Comparison of ENCODE assay signal across 8 cellular contexts in the genomic region with DNA sequence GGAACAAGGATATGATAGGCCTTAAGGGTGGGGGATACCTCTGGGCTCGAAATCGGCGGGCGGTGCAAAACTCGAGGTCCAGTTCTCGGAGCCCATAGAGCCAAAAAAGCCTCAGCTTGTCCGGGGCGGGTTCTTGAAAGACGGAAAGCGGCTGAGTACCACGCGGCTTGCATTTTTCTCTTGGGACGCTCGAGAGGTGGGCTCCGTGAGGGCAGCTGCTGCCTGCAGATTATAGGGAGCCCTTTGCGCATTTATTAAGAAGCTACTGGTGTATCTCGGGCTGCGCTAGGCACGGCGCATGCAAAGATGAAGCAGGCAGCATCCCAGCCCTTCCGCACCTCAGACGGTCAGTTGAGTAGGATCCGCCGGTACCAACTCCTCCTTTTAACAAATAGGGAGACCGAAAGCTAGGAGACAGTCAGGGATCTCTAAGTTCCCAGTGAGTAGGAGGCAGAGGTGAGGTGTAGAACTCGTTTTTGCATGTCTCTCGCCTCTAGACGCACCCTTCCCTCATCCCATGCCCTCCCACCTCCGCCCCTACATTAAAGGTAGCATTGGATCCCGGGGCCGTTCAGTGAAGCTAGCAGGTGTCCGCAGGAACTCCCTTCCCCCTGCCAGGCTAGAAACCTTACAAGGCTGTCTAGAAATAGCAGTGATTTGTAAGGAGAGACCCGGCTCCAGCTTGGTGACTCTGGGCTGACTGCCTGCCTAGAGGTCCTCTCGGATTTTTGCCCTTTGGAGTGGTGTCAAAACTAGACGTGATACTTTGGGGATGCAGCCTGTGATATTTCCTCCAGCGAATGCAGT. TPM values are rescaled to one million over a fixed set of nuclear protein-coding genes. Genes with fewer than 3 reads are reported as not detected.
DNase-seq lines count a peak whose midpoint lies in the region; FAIRE-seq and TF ChIP-seq lines count a peak whose summit lies in the region.

No MANE protein-coding gene starts in this region.

- H3K27ac Mint-ChIP-seq in activated CD4-positive, alpha-beta memory T cell treated with anti-CD3 and anti-CD28 coated beads, Interleukin-2, amount 10 ng/mL, durations not matched to agents 7 days and 5 days: peak overlapping the region; percentile 96

- peak overlapping the region; percentile 99 for H3K4me3 Mint-ChIP-seq in activated CD4-positive, alpha-beta memory T cell treated with anti-CD3 and anti-CD28 coated beads, Interleukin-2, amount 10 ng/mL, durations not matched to agents 7 days and 5 days

- 1% methylated on average over 36 of the region's 36 CpGs; no CpG with 5 or more reads in 1 of the 2 donors for WGBS in transverse colon (ENCODE audit: low coverage in 1 of 2), 2 donors

- no peak for TF ChIP-seq POLR2A in transverse colon (IDR thresholded peaks at IDR 0.05)

- no peak for FAIRE-seq in D721Med (lab: Jason Lieb, UNC)

- peaks cover 57% of the 10 kb centered on the region for H3K36me3 Mint-ChIP-seq in activated CD4-positive, alpha-beta memory T cell treated with anti-CD3 and anti-CD28 coated beads, Interleukin-2, amount 10 ng/mL, durations not matched to agents 7 days and 5 days (ENCODE audit: low read depth)

- in situ Hi-C loops in ACHN (cut with HindIII; ENCODE audit: low pct_ligation_motif_present, low pct_unique_long_range_greater_than_20kb, low sequenced_read_pairs) (no loop called here), transverse colon (cut with MboI; ENCODE audit: low pct_ligation_motif_present in 1 of 4, low pct_unique_long_range_greater_than_20kb in 1 of 4, low sequenced_read_pairs in 3 of 4) (loop anchor here in 3 of 4 donors (5.0 to 10.0 kb wide), 2 partner anchors 73 to 130 kb away; a partner anchor contains a TSS)

- H3K9me3 ChIP-seq in HUES6 (ENCODE audit: control insufficient read depth, insufficient read depth, low read depth, low read length) (no peaks in the 10 kb centered on the region), mucosa of stomach (ENCODE audit: control insufficient read depth, low read length) (no peaks in the 10 kb centered on the region), transverse colon (no peaks in the 10 kb centered on the region)

- peak; percentile 14 for DNase-seq in ACHN
- peak; percentile 31 for DNase-seq in activated CD4-positive, alpha-beta memory T cell treated with anti-CD3 and anti-CD28 coated beads, Interleukin-2, amount 10 ng/mL, durations not matched to agents 7 days and 5 days
- DNase-seq in epithelial cell of esophagus (ENCODE audit: low read depth): no peak
- DNase-seq in transverse colon: peak; percentile 34
- DNase-seq in SKM-1 (lab: John Stamatoyannopoulos, UW; ENCODE audit: unreplicated experiment): no peak
- DNase-seq in D721Med (ENCODE audit: insufficient read length, low spot score): no peak

- H3K9ac ChIP-seq in HUES6 (ENCODE audit: low read length) (peak overlapping the region; percentile 85), mucosa of stomach (ENCODE audit: low read length) (peak overlapping the region; percentile 89)

- H3K9me3 Mint-ChIP-seq in activated CD4-positive, alpha-beta memory T cell treated with anti-CD3 and anti-CD28 coated beads, Interleukin-2, amount 10 ng/mL, durations not matched to agents 7 days and 5 days: no peaks in the 10 kb centered on the region

- no peak for TF ChIP-seq EP300 in transverse colon (IDR thresholded peaks at IDR 0.05; ENCODE audit: low read depth)

- peaks cover 31% of the 10 kb centered on the region for H3K36me3 ChIP-seq in HUES6 (ENCODE audit: control insufficient read depth, insufficient read depth, low read length)
- H3K36me3 ChIP-seq in mucosa of stomach (ENCODE audit: control insufficient read depth, insufficient read depth, low read length): peaks cover 15% of the 10 kb centered on the region
- peaks cover 0 to 32% (median 10%) of the 10 kb centered on the region in 4 donors for H3K36me3 ChIP-seq in transverse colon

- H3K4me1 Mint-ChIP-seq in activated CD4-positive, alpha-beta memory T cell treated with anti-CD3 and anti-CD28 coated beads, Interleukin-2, amount 10 ng/mL, durations not matched to agents 7 days and 5 days: peaks cover 57% of the 10 kb centered on the region

- H3K27ac ChIP-seq in HUES6 (ENCODE audit: low read depth, low read length) (peak overlapping the region; percentile 35), transverse colon (peak overlapping the region; percentile 96 to 99 (median 98))

- POLR2A ChIA-PET in activated CD4-positive, alpha-beta memory T cell treated with anti-CD3 and anti-CD28 coated beads, Interleukin-2, amount 10 ng/mL, durations not matched to agents 7 days and 5 days (lab: Charles Lee): interaction anchor here (0.7 to 7.3 kb wide), 37 partner anchors 9 to 846 kb away, joined by 3 to 328 read pairs (median 6); a partner anchor contains a TSS

- peak overlapping the region; percentile 67 for H3K4me3 ChIP-seq in HUES6 (ENCODE audit: low read depth, low read length)
- peak overlapping the region; percentile 99 for H3K4me3 ChIP-seq in epithelial cell of esophagus (ENCODE audit: low read length)
- peak overlapping the region; percentile 69 for H3K4me3 ChIP-seq in mucosa of stomach (ENCODE audit: low read length)
- H3K4me3 ChIP-seq in transverse colon: peak overlapping the region; percentile 85 to 97 (median 92)

- H3K27me3 Mint-ChIP-seq in activated CD4-positive, alpha-beta memory T cell treated with anti-CD3 and anti-CD28 coated beads, Interleukin-2, amount 10 ng/mL, durations not matched to agents 7 days and 5 days: no peaks in the 10 kb centered on the region

- intact Hi-C loops in transverse colon (cut with DNase I; ENCODE audit: low total_unique reads): loop anchor here (10.0 kb wide), 1 partner anchor 70 kb away; a partner anchor contains a TSS

- TF ChIP-seq CTCF in epithelial cell of esophagus (IDR thresholded peaks at IDR 0.05; ENCODE audit: insufficient read depth, low read depth, low read length, missing control alignments) (no peak), transverse colon (IDR thresholded peaks at IDR 0.05) (no peak), D721Med (IDR thresholded peaks at IDR 0.05; ENCODE audit: insufficient read depth, missing control alignments) (no peak)

- H3K4me1 ChIP-seq in HUES6 (ENCODE audit: control insufficient read depth, insufficient read depth, low read length) (peaks cover 5% of the 10 kb centered on the region), mucosa of stomach (ENCODE audit: control insufficient read depth, insufficient read depth, low read length) (peaks cover 24% of the 10 kb centered on the region), transverse colon (peaks cover 0 to 28% (median 20%) of the 10 kb centered on the region in 4 donors)

- H3K27me3 ChIP-seq in HUES6 (ENCODE audit: control insufficient read depth, insufficient read depth, low read length): no peaks in the 10 kb centered on the region
- H3K27me3 ChIP-seq in mucosa of stomach (ENCODE audit: control insufficient read depth, insufficient read depth, low read length): no peaks in the 10 kb centered on the region
- H3K27me3 ChIP-seq in transverse colon: no peaks in the 10 kb centered on the region

- CTCF ChIA-PET in activated CD4-positive, alpha-beta memory T cell treated with anti-CD3 and anti-CD28 coated beads, Interleukin-2, amount 10 ng/mL, durations not matched to agents 7 days and 5 days (lab: Charles Lee): interaction anchor here (0.6 to 5.0 kb wide), 11 partner anchors 10 to 327 kb away, joined by 3 to 42 read pairs (median 6); a partner anchor contains a TSS

RNA-seq across cellular contexts. Expression of a gene that starts 0.8 kb away (rescaled TPM):
- total RNA-seq in activated CD4-positive, alpha-beta memory T cell treated with anti-CD3 and anti-CD28 coated beads, Interleukin-2, amount 10 ng/mL, durations not matched to agents 7 days and 5 days: 100 to 1,000 TPM; 949 to 971 TPM
- 100 to 1,000 TPM; 292 to 386 (median 318) TPM for total RNA-seq in transverse colon

RNA-seq across cellular contexts. Expression of a gene that starts 17.0 kb away (rescaled TPM):
- not detected for total RNA-seq in activated CD4-positive, alpha-beta memory T cell treated with anti-CD3 and anti-CD28 coated beads, Interleukin-2, amount 10 ng/mL, durations not matched to agents 7 days and 5 days
- not detected for total RNA-seq in transverse colon

Comparison
In these comparisons a context has a peak if more than half of its experiments do, and no peak if none do; other contexts are left out.
1. DNase-seq: peak in ACHN (single experiment), activated CD4-positive, alpha-beta memory T cell treated with anti-CD3 and anti-CD28 coated beads, Interleukin-2, amount 10 ng/mL, durations not matched to agents 7 days and 5 days (single experiment) and transverse colon (single experiment); none in epithelial cell of esophagus (single experiment), SKM-1 (single experiment) and D721Med (single experiment).
2. Peak in every context shown above with its lines, with median percentiles within 50 percentile points of each other: H3K4me3 ChIP-seq.